In the genomic region with DNA sequence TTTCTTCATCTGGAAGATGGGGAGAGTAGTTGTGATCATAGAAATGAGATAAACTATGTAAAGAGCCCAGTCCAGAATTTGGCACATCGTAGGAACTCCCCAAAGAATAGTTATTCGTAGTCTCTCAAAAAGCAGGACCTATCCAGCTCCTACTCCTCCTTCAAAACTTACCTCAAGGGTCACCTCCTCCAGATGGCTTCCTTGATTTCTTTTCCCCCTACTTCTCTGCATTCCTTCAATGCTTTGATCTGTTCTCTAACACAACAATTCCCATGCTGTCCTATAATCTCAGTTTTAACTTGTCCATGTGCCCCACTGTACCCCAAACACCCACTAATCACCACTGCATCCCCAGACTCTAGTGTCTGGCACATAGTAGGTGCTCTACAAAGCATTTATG, we compare ENCODE assay signal across 1 cellular context.
TF ChIP-seq lines count a peak whose summit lies in the region.

No MANE protein-coding gene starts in this region.

TF ChIP-seq in A549, 52 proteins besides CTCF, POLR2A, EP300 and RAD21 (continued from another document):
- TF ChIP-seq, protein P1, sequence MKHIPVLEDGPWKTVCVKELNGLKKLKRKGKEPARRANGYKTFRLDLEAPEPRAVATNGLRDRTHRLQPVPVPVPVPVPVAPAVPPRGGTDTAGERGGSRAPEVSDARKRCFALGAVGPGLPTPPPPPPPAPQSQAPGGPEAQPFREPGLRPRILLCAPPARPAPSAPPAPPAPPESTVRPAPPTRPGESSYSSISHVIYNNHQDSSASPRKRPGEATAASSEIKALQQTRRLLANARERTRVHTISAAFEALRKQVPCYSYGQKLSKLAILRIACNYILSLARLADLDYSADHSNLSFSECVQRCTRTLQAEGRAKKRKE (CRISPR knock-in tag; IDR thresholded peaks at IDR 0.05; ENCODE audit: low read depth), result no peak
